ENCODE assay signal across 1 cellular context in the genomic region with DNA sequence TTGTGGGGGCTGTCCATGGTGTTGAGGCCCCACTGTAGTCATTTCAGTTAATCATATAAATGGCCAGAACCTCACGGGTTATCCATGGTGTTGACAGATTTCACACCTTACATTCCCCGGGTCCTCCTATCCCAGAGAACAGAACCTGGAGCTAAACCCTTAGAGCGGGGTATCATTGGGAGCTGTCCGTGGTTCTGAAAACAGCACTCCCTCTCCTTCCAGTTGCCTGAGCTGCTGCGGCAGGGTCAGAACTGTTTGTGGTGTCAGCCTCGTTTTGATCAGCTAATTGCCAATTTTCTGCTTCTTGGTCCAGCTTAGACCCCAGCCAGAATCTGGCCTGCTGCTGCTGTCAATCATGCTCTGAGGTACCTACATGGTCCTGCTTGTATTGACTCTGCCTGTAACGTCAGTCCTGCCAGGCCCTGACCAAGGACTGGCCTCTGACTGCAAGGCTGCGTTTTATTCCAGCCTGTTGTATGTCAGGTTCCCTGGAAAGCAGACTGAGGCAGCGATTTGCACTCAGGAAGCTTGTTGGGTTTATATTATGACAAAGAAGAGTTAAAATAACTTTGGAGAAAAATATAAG.
TF ChIP-seq lines count a peak whose summit lies in the region.

No MANE protein-coding gene starts in this region.

TF ChIP-seq in SK-N-SH treated with all-trans-retinoic acid at 6 μM for 48 hours, 23 proteins besides CTCF, POLR2A, EP300 and RAD21 (continued from another document):
- TF ChIP-seq CREB5 (CRISPR knock-in tag; IDR thresholded peaks at IDR 0.05; ENCODE audit: low read depth) (no peak), ZFP3 (CRISPR knock-in tag; IDR thresholded peaks at IDR 0.05) (no peak), BACH2 (CRISPR knock-in tag; IDR thresholded peaks at IDR 0.05; ENCODE audit: borderline replicate concordance) (no peak), ESRRG (CRISPR knock-in tag; IDR thresholded peaks at IDR 0.05) (no peak), TOX (CRISPR knock-in tag; IDR thresholded peaks at IDR 0.05; ENCODE audit: borderline replicate concordance) (no peak), OSR1 (CRISPR knock-in tag; IDR thresholded peaks at IDR 0.05) (no peak), POU6F1 (CRISPR knock-in tag; IDR thresholded peaks at IDR 0.05; ENCODE audit: borderline replicate concordance, low read depth) (no peak), ZFP30 (CRISPR knock-in tag; IDR thresholded peaks at IDR 0.05) (no peak)
